24 cellular contexts compared by ENCODE assay signal in genomic region chr20:48154040-48154439, GRCh38.
"Had no signal": no experiment of that assay in that cellular context is flagged by ENCODE, and none has a peak within 500 bp of the region (broad histone marks: within the 10 kb centered on the region; RNA-seq: fewer than 3 reads in every experiment).

No MANE protein-coding gene starts in this region.

- H3K4me3 ChIP-seq: cardiac muscle cell, coronary artery, heart right ventricle, lung, skin epidermis, thoracic aorta, uterus had no signal

- H3K9me3 Mint-ChIP-seq: activated T-helper 1 cell treated with anti-CD3 and anti-CD28 coated beads, Interleukin-12 subunit alpha, Interleukin-12 subunit beta, Interleukin-2, Interleukin-4 antibody, amounts not matched to agents 30 ng/mL and 10 ng/mL and 1 ng/mL, durations not matched to agents 14 hours and 24 hours and 36 hours had no signal

- H3K4me1 ChIP-seq: foreskin keratinocyte, heart right ventricle, uterus had no signal

- H3K27me3 ChIP-seq: uterus had no signal

- H3K36me3 ChIP-seq: cardiac muscle cell, heart right ventricle, thoracic aorta, uterus had no signal

- ATAC-seq: activated naive CD8-positive, alpha-beta T cell treated with anti-CD3 and anti-CD28 coated beads, Interleukin-2, amount 50 U/mL, for 24 hours; esophagus mucosa; heart right ventricle; left lobe of liver; sciatic nerve; stimulated activated naive CD8-positive, alpha-beta T cell treated with anti-CD3 and anti-CD28 coated beads, Interleukin-15, Interleukin-2, amounts not matched to agents 100 U/mL and 50 U/mL, for 24 hours had no signal

- H3K4me1 Mint-ChIP-seq: activated naive CD4-positive, alpha-beta T cell treated with anti-CD3 and anti-CD28 coated beads, Interleukin-2, amount 50 U/mL, for 24 hours; activated naive CD8-positive, alpha-beta T cell treated with anti-CD3 and anti-CD28 coated beads, Interleukin-2, amount 50 U/mL, for 24 hours had no signal

- DNase-seq: activated CD4-positive, alpha-beta T cell treated with anti-CD3 and anti-CD28 coated beads for 48 hours; activated CD4-positive, alpha-beta T cell treated with anti-CD3 and anti-CD28 coated beads, Interleukin-2, amount 50 U/mL, for 48 hours; activated CD8-positive, alpha-beta memory T cell treated with anti-CD3 and anti-CD28 coated beads, Interleukin-2, amount 50 U/mL, for 4 hours; activated effector memory CD4-positive, alpha-beta T cell treated with anti-CD3 and anti-CD28 coated beads, Interleukin-2, amount 50 U/mL, for 16 hours; activated naive CD8-positive, alpha-beta T cell treated with anti-CD3 and anti-CD28 coated beads, Interleukin-2, amount 50 U/mL, for 24 hours; activated T-cell treated with anti-CD3 and anti-CD28 coated beads, Interleukin-2, amount 50 U/mL, for 1 hour; heart right ventricle; kidney glomerular epithelial cell; nephron progenitor cell; stimulated activated CD4-positive, alpha-beta T cell treated with anti-CD3 and anti-CD28 coated beads, Interleukin-12 subunit alpha, Interleukin-12 subunit beta, amount 100 ng/mL, for 4 hours; stimulated activated CD4-positive, alpha-beta T cell treated with anti-CD3 and anti-CD28 coated beads, Interleukin-4, amount 100 ng/mL, for 1 hour; stimulated activated naive CD8-positive, alpha-beta T cell treated with anti-CD3 and anti-CD28 coated beads, Interleukin-15, Interleukin-2, amounts not matched to agents 100 U/mL and 50 U/mL, for 24 hours; uterus had no signal

- H3K4me3 Mint-ChIP-seq: activated naive CD4-positive, alpha-beta T cell treated with anti-CD3 and anti-CD28 coated beads, Interleukin-2, amount 50 U/mL, for 24 hours; activated naive CD8-positive, alpha-beta T cell treated with anti-CD3 and anti-CD28 coated beads, Interleukin-2, amount 50 U/mL, for 24 hours; activated T-helper 1 cell treated with anti-CD3 and anti-CD28 coated beads, Interleukin-12 subunit alpha, Interleukin-12 subunit beta, Interleukin-2, Interleukin-4 antibody, amounts not matched to agents 30 ng/mL and 10 ng/mL and 1 ng/mL, durations not matched to agents 14 hours and 24 hours and 36 hours; nephron progenitor cell had no signal

- H3K27ac ChIP-seq: cardiac muscle cell, coronary artery, foreskin keratinocyte, heart right ventricle, skin epidermis, thoracic aorta, uterus had no signal

- H3K27ac Mint-ChIP-seq: activated naive CD4-positive, alpha-beta T cell treated with anti-CD3 and anti-CD28 coated beads, Interleukin-2, amount 50 U/mL, for 24 hours; activated naive CD8-positive, alpha-beta T cell treated with anti-CD3 and anti-CD28 coated beads, Interleukin-2, amount 50 U/mL, for 24 hours; activated T-helper 1 cell treated with anti-CD3 and anti-CD28 coated beads, Interleukin-12 subunit alpha, Interleukin-12 subunit beta, Interleukin-2, Interleukin-4 antibody, amounts not matched to agents 30 ng/mL and 10 ng/mL and 1 ng/mL, durations not matched to agents 14 hours and 24 hours and 36 hours; nephron progenitor cell had no signal

- H3K9me3 ChIP-seq: thoracic aorta, uterus had no signal
